ENCODE assay signal across 8 cellular contexts in the genomic region with DNA sequence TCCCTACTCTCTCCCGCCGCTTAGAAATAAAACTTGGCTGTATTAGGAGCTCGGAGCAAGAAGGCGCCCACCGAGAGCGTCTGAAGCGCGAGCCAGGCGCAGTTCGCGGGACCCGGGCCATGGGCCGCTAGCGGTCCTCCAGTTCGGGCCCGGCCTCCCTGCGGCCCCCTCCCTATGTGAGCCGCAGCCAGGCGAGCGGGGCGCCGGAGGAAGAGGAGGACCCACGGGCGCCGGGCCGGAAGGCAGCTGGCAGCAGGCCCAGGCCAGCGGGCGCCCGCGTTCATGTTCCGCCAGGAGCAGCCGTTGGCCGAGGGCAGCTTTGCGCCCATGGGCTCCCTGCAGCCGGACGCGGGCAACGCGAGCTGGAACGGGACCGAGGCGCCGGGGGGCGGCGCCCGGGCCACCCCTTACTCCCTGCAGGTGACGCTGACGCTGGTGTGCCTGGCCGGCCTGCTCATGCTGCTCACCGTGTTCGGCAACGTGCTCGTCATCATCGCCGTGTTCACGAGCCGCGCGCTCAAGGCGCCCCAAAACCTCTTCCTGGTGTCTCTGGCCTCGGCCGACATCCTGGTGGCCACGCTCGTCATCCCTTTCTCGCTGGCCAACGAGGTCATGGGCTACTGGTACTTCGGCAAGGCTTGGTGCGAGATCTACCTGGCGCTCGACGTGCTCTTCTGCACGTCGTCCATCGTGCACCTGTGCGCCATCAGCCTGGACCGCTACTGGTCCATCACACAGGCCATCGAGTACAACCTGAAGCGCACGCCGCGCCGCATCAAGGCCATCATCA. TPM values are rescaled to one million over a fixed set of nuclear protein-coding genes. Genes with fewer than 3 reads are reported as not detected.
A peak's percentile ranks its signal among the peaks of the same experiment; 100 is the strongest.
DNase-seq lines count a peak whose midpoint lies in the region; ATAC-seq lines count a peak whose summit lies in the region.

No MANE protein-coding gene starts in this region.

- H3K4me1 Mint-ChIP-seq in activated naive CD8-positive, alpha-beta T cell treated with anti-CD3 and anti-CD28 coated beads for 36 hours = peaks cover 4% of the 10 kb centered on the region

- H3K36me3 Mint-ChIP-seq in activated naive CD8-positive, alpha-beta T cell treated with anti-CD3 and anti-CD28 coated beads for 36 hours = peaks cover 2% of the 10 kb centered on the region

- H3K36me3 ChIP-seq in iPS-20b (ENCODE audit: insufficient read depth, low read depth, low read length) = no peaks in the 10 kb centered on the region

- peak overlapping the region; percentile 71 for H3K4me3 Mint-ChIP-seq in activated naive CD8-positive, alpha-beta T cell treated with anti-CD3 and anti-CD28 coated beads for 36 hours

- peaks cover 7% of the 10 kb centered on the region; the same call in 1 of the 2 replicates for H3K4me1 ChIP-seq in iPS-20b (ENCODE audit: insufficient read depth, low read length)

- H3K27me3 ChIP-seq in iPS-20b (ENCODE audit: insufficient read depth, low read length) = peaks cover 69% of the 10 kb centered on the region

- DNase-seq in Right ventricle myocardium superior = peak; percentile 51
- no peak for DNase-seq in cardiac septum (ENCODE audit: low spot score)
- peak; percentile 34 for DNase-seq in activated naive CD8-positive, alpha-beta T cell treated with anti-CD3 and anti-CD28 coated beads for 36 hours
- DNase-seq in stimulated activated naive CD8-positive, alpha-beta T cell treated with anti-CD3 and anti-CD28 coated beads, Interleukin-15, Interleukin-2, amounts not matched to agents 100 U/mL and 50 U/mL, for 24 hours = peak; percentile 21
- no peak for DNase-seq in activated effector memory CD4-positive, alpha-beta T cell treated with Interleukin-2 at 50 U/mL for 16 hours
- no peak for DNase-seq in H4 (ENCODE audit: low spot score)

- no peaks in the 10 kb centered on the region for H3K9me3 ChIP-seq in iPS-20b (ENCODE audit: insufficient read depth, low read depth, low read length)

- no peak overlapping the region for H3K27ac Mint-ChIP-seq in activated naive CD8-positive, alpha-beta T cell treated with anti-CD3 and anti-CD28 coated beads for 36 hours

- no peak overlapping the region for H3K27ac ChIP-seq in iPS-20b (ENCODE audit: low read length)

- peak overlapping the region; percentile 81 for H3K4me3 ChIP-seq in iPS-20b (ENCODE audit: low read length)

- intact Hi-C loops in Right ventricle myocardium superior (cut with DNase I) (loop anchor here (10.0 kb wide), 1 partner anchor 287 kb away; no protein-coding TSS in a partner anchor), cardiac septum (cut with DNase I) (no loop called here)

- peaks cover 67% of the 10 kb centered on the region for H3K27me3 Mint-ChIP-seq in activated naive CD8-positive, alpha-beta T cell treated with anti-CD3 and anti-CD28 coated beads for 36 hours

- peaks cover 2% of the 10 kb centered on the region for H3K9me3 Mint-ChIP-seq in activated naive CD8-positive, alpha-beta T cell treated with anti-CD3 and anti-CD28 coated beads for 36 hours

- no peak overlapping the region for H3K9ac ChIP-seq in iPS-20b (ENCODE audit: low read depth, low read length)

- ATAC-seq in Right ventricle myocardium superior (ENCODE audit: poor library complexity) (peak; percentile 41), GM18870 (IDR thresholded peaks at IDR 0.05; ENCODE audit: unreplicated experiment) (no peak)
- ATAC-seq in stimulated activated naive CD8-positive, alpha-beta T cell treated with anti-CD3 and anti-CD28 coated beads, Interleukin-15, Interleukin-2, amounts not matched to agents 100 U/mL and 50 U/mL, for 24 hours = no peak

RNA-seq across cellular contexts. Expression of a gene that starts 1.1 kb away (rescaled TPM):
- total RNA-seq in Right ventricle myocardium superior = 0.67 TPM
- 1.1 TPM for total RNA-seq in cardiac septum
- not detected for total RNA-seq in activated naive CD8-positive, alpha-beta T cell treated with anti-CD3 and anti-CD28 coated beads for 36 hours
- not detected in 2 replicates for total RNA-seq in H4 (2014; rRNA removed; shearing (Covaris generic))

Comparison
In these comparisons a context has a peak if more than half of its experiments do, and no peak if none do; other contexts are left out.
1. DNase-seq: peak in Right ventricle myocardium superior (single experiment), activated naive CD8-positive, alpha-beta T cell treated with anti-CD3 and anti-CD28 coated beads for 36 hours (single experiment) and stimulated activated naive CD8-positive, alpha-beta T cell treated with anti-CD3 and anti-CD28 coated beads, Interleukin-15, Interleukin-2, amounts not matched to agents 100 U/mL and 50 U/mL, for 24 hours (single experiment); none in cardiac septum (single experiment), activated effector memory CD4-positive, alpha-beta T cell treated with Interleukin-2 at 50 U/mL for 16 hours (single experiment) and H4 (single experiment).